ENCODE assay signal across 25 cellular contexts in genomic region chr1:6509603-6510291, GRCh38. TPM values are rescaled to one million over a fixed set of nuclear protein-coding genes. Genes with fewer than 3 reads are reported as not detected.
DNase-seq lines count a peak whose midpoint lies in the region; ATAC-seq, FAIRE-seq and TF ChIP-seq lines count a peak whose summit lies in the region.
"Had no signal": no experiment of that assay in that cellular context is flagged by ENCODE, and none has a peak within 500 bp of the region (broad histone marks: within the 10 kb centered on the region; RNA-seq: fewer than 3 reads in every experiment).

No MANE protein-coding gene starts in this region.

- TF ChIP-seq POLR2A in GM12878 (IDR thresholded peaks at IDR 0.05; ENCODE audit: low read depth, low read length): no peak

- no TSS peak for BruUV-seq in GM12878 (replicated peaks; lab: Mats Ljungman, UMichigan)

- TF ChIP-seq EP300 in GM12878 (IDR thresholded peaks at IDR 0.05; ENCODE audit: borderline replicate concordance in 1 of 2, control insufficient read depth in 1 of 2, low read depth in 2 of 2, low read length in 2 of 2): no peak

- ATAC-seq in GM12878: peak; percentile 20; the same call in 2 of the 3 replicates
- ATAC-seq: effector memory CD8-positive, alpha-beta T cell had no signal

- DNase-seq in NCI-H1092 treated with DMSO at 0.1 percent for 48 hours (lab: John Stamatoyannopoulos, UW) (peak; percentile 50), NCI-H1092 (lab: John Stamatoyannopoulos, UW) (no peak), GM12878 (ENCODE audit: low read depth, low spot score) (no peak), kidney (peak; percentile 62), NCI-H82 treated with DMSO at 0.1 percent for 48 hours (lab: John Stamatoyannopoulos, UW; ENCODE audit: unreplicated experiment) (no peak), NCI-H82 (lab: John Stamatoyannopoulos, UW) (no peak), HCEC 1CT (no peak)
- DNase-seq: activated CD4-positive, alpha-beta memory T cell treated with anti-CD3 and anti-CD28 coated beads, Interleukin-2, amount 10 ng/mL, durations not matched to agents 7 days and 5 days; activated naive CD4-positive, alpha-beta T cell; activated T-cell treated with anti-CD3 and anti-CD28 coated beads, Interleukin-2, amount 50 U/mL, for 1 hour; aorta; effector memory CD8-positive, alpha-beta T cell; Karpas-422; NCI-H1436; NCI-H2171; NCI-H69; stomach; T-helper 2 cell had no signal

- no peaks in the 10 kb centered on the region; a peak in 1 of 4 replicates for H3K27me3 ChIP-seq in GM12878 (replicated peaks in 1 of 2; ENCODE audit: control insufficient read depth in 2 of 2, insufficient read depth in 2 of 2, low read length in 1 of 2)
- H3K27me3 ChIP-seq in subcutaneous abdominal adipose tissue (ENCODE audit: control insufficient read depth in 5 of 5, insufficient read depth in 4 of 5, low read length in 5 of 5): no peaks in the 10 kb centered on the region
- H3K27me3 ChIP-seq: pancreas had no signal

- RAD21 ChIA-PET in GM12878 (lab: Charles Lee; ENCODE audit: unreplicated experiment): no interaction called here

- TF ChIP-seq RAD21 in GM12878 (IDR thresholded peaks at IDR 0.05; ENCODE audit: insufficient read depth, low read depth, low read length): no peak

- H3K9ac ChIP-seq in GM12878 (ENCODE audit: control insufficient read depth, insufficient read depth, low read length): no peak overlapping the region
- H3K9ac ChIP-seq in kidney (ENCODE audit: low read length in 2 of 2): no peak overlapping the region
- no peak overlapping the region for H3K9ac ChIP-seq in subcutaneous abdominal adipose tissue (ENCODE audit: low read length in 5 of 5)

- in situ Hi-C loops in GM12878 (cut with MboI): no loop called here

- no peak overlapping the region for H2AFZ ChIP-seq in GM12878 (ENCODE audit: control insufficient read depth, low read depth, low read length)

- H3K9me3 ChIP-seq in GM12878 (replicated peaks; ENCODE audit: control insufficient read depth, insufficient read depth, low read length) (no peaks in the 10 kb centered on the region), kidney (ENCODE audit: control insufficient read depth in 1 of 2, low read length in 2 of 2) (no peaks in the 10 kb centered on the region), subcutaneous abdominal adipose tissue (ENCODE audit: control insufficient read depth in 5 of 5, low read length in 5 of 5) (no peaks in the 10 kb centered on the region)
- H3K9me3 ChIP-seq: pancreas, stomach had no signal

- no peak for TF ChIP-seq CTCF in GM12878 (IDR thresholded peaks at IDR 0.05 in 2 of 3, conservative IDR thresholded peaks at IDR 0.05 in 1 of 3; ENCODE audit: control insufficient read depth in 2 of 3, extremely low read depth in 1 of 3, insufficient read depth in 1 of 3, low read depth in 3 of 3, low read length in 3 of 3)
- TF ChIP-seq CTCF in kidney (IDR thresholded peaks at IDR 0.05; ENCODE audit: borderline replicate concordance, extremely low read depth, insufficient read depth): no peak

- H3K36me3 ChIP-seq in GM12878 (ENCODE audit: control insufficient read depth in 2 of 2, insufficient read depth in 2 of 2, low read length in 1 of 2): no peaks in the 10 kb centered on the region
- H3K36me3 ChIP-seq in kidney (ENCODE audit: control insufficient read depth in 1 of 2, insufficient read depth in 2 of 2, low read length in 2 of 2): no peaks in the 10 kb centered on the region
- H3K36me3 ChIP-seq in subcutaneous abdominal adipose tissue (ENCODE audit: control insufficient read depth in 5 of 5, insufficient read depth in 5 of 5, low read length in 5 of 5): no peaks in the 10 kb centered on the region
- H3K36me3 ChIP-seq: pancreas, stomach had no signal

- H3K27ac ChIP-seq in GM12878 (ENCODE audit: control insufficient read depth, insufficient read depth) (no peak overlapping the region), kidney (ENCODE audit: low read depth in 2 of 2, low read length in 2 of 2) (no peak overlapping the region), subcutaneous abdominal adipose tissue (ENCODE audit: low read depth, low read length) (peak overlapping the region; percentile 6)
- H3K27ac ChIP-seq: C4-2B, pancreas, stomach had no signal

- CTCF ChIA-PET in GM12878 (lab: Yijun Ruan, JAX): interaction anchor here (1.2 kb wide), 1 partner anchor 210 kb away, joined by 3 read pairs; no protein-coding TSS in a partner anchor

- FAIRE-seq in GM12878 (lab: Jason Lieb, UNC) (no peak), kidney (lab: Jason Lieb, UNC) (no peak)
- FAIRE-seq: pancreas had no signal

- no peaks in the 10 kb centered on the region; the same call in 1 of the 2 replicates for H4K20me1 ChIP-seq in GM12878 (ENCODE audit: control insufficient read depth, insufficient read depth)

- intact Hi-C loops in GM12878 (cut with micrococcal nuclease; ENCODE audit: unreplicated experiment) (no loop called here), kidney (cut with DNase I) (no loop called here)

- H3K4me2 ChIP-seq in GM12878 (ENCODE audit: control insufficient read depth, insufficient read depth): no peak overlapping the region

- 36% methylated on average over 17 of the region's 17 CpGs for WGBS in GM12878 (ENCODE audit: insufficient coverage, insufficient replicate concordance, low lambda C conversion rate, missing lambda C conversion rate)

- POLR2A ChIA-PET in GM12878 (lab: Charles Lee): no interaction called here

- H3K4me1 ChIP-seq in GM12878 (ENCODE audit: control insufficient read depth, insufficient read depth, low read length) (no peaks in the 10 kb centered on the region), kidney (ENCODE audit: control insufficient read depth in 1 of 2, insufficient read depth in 1 of 2, low read depth in 1 of 2, low read length in 2 of 2) (no peaks in the 10 kb centered on the region), subcutaneous abdominal adipose tissue (ENCODE audit: control insufficient read depth in 5 of 5, insufficient read depth in 5 of 5, low read length in 5 of 5) (peaks cover 2 to 92% (median 59%) of the 10 kb centered on the region in 5 donors)
- H3K4me1 ChIP-seq: pancreas, stomach had no signal

- H3K4me3 ChIP-seq in GM12878: no peak overlapping the region
- no peak overlapping the region for H3K4me3 ChIP-seq in kidney (ENCODE audit: low read length in 2 of 2)
- no peak overlapping the region for H3K4me3 ChIP-seq in subcutaneous abdominal adipose tissue (ENCODE audit: low read depth in 1 of 5, low read length in 5 of 5)
- H3K4me3 ChIP-seq: lung, pancreas, stomach had no signal

- SMC1A ChIA-PET in GM12878 (lab: Charles Lee; ENCODE audit: uncharacterized antibody, unreplicated experiment): no interaction called here

- H3K79me2 ChIP-seq in GM12878 (ENCODE audit: control insufficient read depth, insufficient read depth, low read length): no peaks in the 10 kb centered on the region

RNA-seq across cellular contexts. Expression of gene PLEKHG5, which starts 18.3 kb away (rescaled TPM):
- 2.0 and 2.4 TPM in 2 replicates for total RNA-seq in GM12878 (2013; cell fraction: nucleolus; rRNA removed)
- total RNA-seq in GM12878 (2014; rRNA removed) (0.33 and 0.51 TPM in 2 replicates), GM12878 (2014; rRNA removed; fragmentation: Illumina TruSeq; extraction: Trizol) (0.18 TPM in 2 replicates), GM12878 (2021) (0.69 and 1.1 TPM in 2 replicates), kidney (14.0 TPM)
- polyA plus RNA-seq in GM12878 (2011; ENCODE audit: low read depth): 0.13 TPM
- polyA plus RNA-seq in GM12878 (2011; rRNA removed) (0.19 and 0.48 TPM in 2 replicates), GM12878 (2014; fragmentation: Illumina TruSeq; extraction: Trizol) (0.13 TPM in 1 of 2 replicates, not detected in the other), GM12878 (2014; fragmentation: Nextera tagmentation; extraction: Ambion mirVana) (under 1 TPM in 1 of 2 experiments, not detected in 1; 0.04 TPM), GM12878 (2014; rRNA removed) (0.69 and 0.79 TPM in 2 replicates), GM12878 (2016; fragmentation: Nextera tagmentation; extraction: Ambion mirVana) (under 1 TPM; 0.12 to 0.13 TPM), kidney (ENCODE audit: insufficient read depth, low read depth, low replicate concordance) (4.4 TPM)
- 0.49 and 0.82 TPM in 2 replicates for polyA plus RNA-seq in GM12878 (2011; cell fraction: cytosol; rRNA removed)
- polyA plus RNA-seq in GM12878 (2011; cell fraction: nucleus; rRNA removed): 3.7 and 5.2 TPM in 2 replicates
- polyA plus RNA-seq in GM12878 (2012): 0.29 and 0.49 TPM in 2 replicates
- 0.46 and 0.59 TPM in 2 replicates for polyA minus RNA-seq in GM12878 (2011; rRNA and poly(A)+ RNA removed)
- polyA minus RNA-seq in GM12878 (2011; cell fraction: cytosol; rRNA and poly(A)+ RNA removed): 0.52 and 0.53 TPM in 2 replicates
- 0.73 and 1.2 TPM in 2 replicates for polyA minus RNA-seq in GM12878 (2011; cell fraction: nucleus; rRNA and poly(A)+ RNA removed)

RNA-seq across cellular contexts. Expression of gene TNFRSF25, which starts 43.8 kb away (rescaled TPM):
- total RNA-seq in GM12878 (2013; cell fraction: nucleolus; rRNA removed): 12.4 and 16.1 TPM in 2 replicates
- total RNA-seq in GM12878 (2014; rRNA removed) (0.16 TPM in 1 of 2 replicates, not detected in the other), GM12878 (2014; rRNA removed; fragmentation: Illumina TruSeq; extraction: Trizol) (not detected in 2 replicates), GM12878 (2021) (0.46 and 0.58 TPM in 2 replicates), kidney (13.8 TPM)
- polyA plus RNA-seq in GM12878 (2011; ENCODE audit: low read depth): not detected
- polyA plus RNA-seq in GM12878 (2011; rRNA removed) (5.0 and 8.6 TPM in 2 replicates), GM12878 (2014; fragmentation: Illumina TruSeq; extraction: Trizol) (not detected in 2 replicates), GM12878 (2014; fragmentation: Nextera tagmentation; extraction: Ambion mirVana) (not detected), GM12878 (2014; rRNA removed) (0.30 and 1.00 TPM in 2 replicates), GM12878 (2016; fragmentation: Nextera tagmentation; extraction: Ambion mirVana) (under 1 TPM; 0.23 to 0.29 TPM), kidney (ENCODE audit: insufficient read depth, low read depth, low replicate concordance) (7.6 TPM)
- 10.1 and 17.7 TPM in 2 replicates for polyA plus RNA-seq in GM12878 (2011; cell fraction: cytosol; rRNA removed)
- 65.4 and 67.1 TPM in 2 replicates for polyA plus RNA-seq in GM12878 (2011; cell fraction: nucleus; rRNA removed)
- 0.11 and 0.36 TPM in 2 replicates for polyA plus RNA-seq in GM12878 (2012)
- 2.9 and 6.4 TPM in 2 replicates for polyA minus RNA-seq in GM12878 (2011; rRNA and poly(A)+ RNA removed)
- 2.3 and 3.7 TPM in 2 replicates for polyA minus RNA-seq in GM12878 (2011; cell fraction: cytosol; rRNA and poly(A)+ RNA removed)
- polyA minus RNA-seq in GM12878 (2011; cell fraction: nucleus; rRNA and poly(A)+ RNA removed): 3.4 and 5.3 TPM in 2 replicates

RNA-seq across cellular contexts. Expression of gene NOL9, which starts 44.6 kb away (rescaled TPM):
- 125 and 145 TPM in 2 replicates for total RNA-seq in GM12878 (2013; cell fraction: nucleolus; rRNA removed)
- 23.0 and 24.9 TPM in 2 replicates for total RNA-seq in GM12878 (2014; rRNA removed)
- total RNA-seq in GM12878 (2014; rRNA removed; fragmentation: Illumina TruSeq; extraction: Trizol): 23.5 and 23.6 TPM in 2 replicates
- 28.7 and 35.9 TPM in 2 replicates for total RNA-seq in GM12878 (2021)
- polyA plus RNA-seq in GM12878 (2011; ENCODE audit: low read depth): 5.3 TPM
- 29.7 and 30.9 TPM in 2 replicates for polyA plus RNA-seq in GM12878 (2011; rRNA removed)
- polyA plus RNA-seq in GM12878 (2011; cell fraction: cytosol; rRNA removed): 14.0 and 16.3 TPM in 2 replicates
- polyA plus RNA-seq in GM12878 (2011; cell fraction: nucleus; rRNA removed): 24.0 and 27.3 TPM in 2 replicates
- 5.8 and 10.7 TPM in 2 replicates for polyA plus RNA-seq in GM12878 (2012)
- 10.9 and 14.0 TPM in 2 replicates for polyA plus RNA-seq in GM12878 (2014; fragmentation: Illumina TruSeq; extraction: Trizol)
- 1 to 10 TPM; 3.9 to 4.3 TPM for polyA plus RNA-seq in GM12878 (2014; fragmentation: Nextera tagmentation; extraction: Ambion mirVana)
- polyA plus RNA-seq in GM12878 (2014; rRNA removed): 17.5 and 23.8 TPM in 2 replicates
- 10 to 100 TPM; 22.9 to 24.6 TPM for polyA plus RNA-seq in GM12878 (2016; fragmentation: Nextera tagmentation; extraction: Ambion mirVana)
- polyA minus RNA-seq in GM12878 (2011; rRNA and poly(A)+ RNA removed): 29.7 and 38.8 TPM in 2 replicates
- polyA minus RNA-seq in GM12878 (2011; cell fraction: cytosol; rRNA and poly(A)+ RNA removed): 12.1 and 15.4 TPM in 2 replicates
- polyA minus RNA-seq in GM12878 (2011; cell fraction: nucleus; rRNA and poly(A)+ RNA removed): 19.2 and 33.0 TPM in 2 replicates
- 28.7 TPM for total RNA-seq in kidney
- 4.3 TPM for polyA plus RNA-seq in kidney (ENCODE audit: insufficient read depth, low read depth, low replicate concordance)

RNA-seq across cellular contexts. Expression of gene TAS1R1, which starts 45.4 kb away (rescaled TPM):
- total RNA-seq in GM12878 (2013; cell fraction: nucleolus; rRNA removed): not detected in 2 replicates
- total RNA-seq in GM12878 (2014; rRNA removed): not detected in 2 replicates
- not detected in 2 replicates for total RNA-seq in GM12878 (2014; rRNA removed; fragmentation: Illumina TruSeq; extraction: Trizol)
- total RNA-seq in GM12878 (2021): 0.11 TPM in 1 of 2 replicates, not detected in the other
- polyA plus RNA-seq in GM12878 (2011; ENCODE audit: low read depth): not detected
- not detected in 2 replicates for polyA plus RNA-seq in GM12878 (2011; rRNA removed)
- 0.03 TPM in 1 of 2 replicates, not detected in the other for polyA plus RNA-seq in GM12878 (2011; cell fraction: cytosol; rRNA removed)
- 0.04 TPM in 1 of 2 replicates, not detected in the other for polyA plus RNA-seq in GM12878 (2011; cell fraction: nucleus; rRNA removed)
- polyA plus RNA-seq in GM12878 (2012): 0.14 and 0.38 TPM in 2 replicates
- 0.03 TPM in 1 of 2 replicates, not detected in the other for polyA plus RNA-seq in GM12878 (2014; fragmentation: Illumina TruSeq; extraction: Trizol)
- polyA plus RNA-seq in GM12878 (2014; fragmentation: Nextera tagmentation; extraction: Ambion mirVana): under 1 TPM in 1 of 2 experiments, not detected in 1; 0.04 TPM
- 0.06 and 0.10 TPM in 2 replicates for polyA plus RNA-seq in GM12878 (2014; rRNA removed)
- not detected for polyA plus RNA-seq in GM12878 (2016; fragmentation: Nextera tagmentation; extraction: Ambion mirVana)
- polyA minus RNA-seq in GM12878 (2011; rRNA and poly(A)+ RNA removed): not detected in 2 replicates
- polyA minus RNA-seq in GM12878 (2011; cell fraction: cytosol; rRNA and poly(A)+ RNA removed): not detected in 2 replicates
- not detected in 2 replicates for polyA minus RNA-seq in GM12878 (2011; cell fraction: nucleus; rRNA and poly(A)+ RNA removed)
- total RNA-seq in kidney: not detected
- not detected for polyA plus RNA-seq in kidney (ENCODE audit: insufficient read depth, low read depth, low replicate concordance)
- total RNA-seq: A172, aorta, chondrocyte, pancreas, stomach, urinary bladder had no signal
- polyA plus RNA-seq: pancreas had no signal

Comparison
In these comparisons a context has a peak if more than half of its experiments do, and no peak if none do; other contexts are left out.
1. DNase-seq: peak in NCI-H1092 treated with DMSO at 0.1 percent for 48 hours (single experiment) and kidney (single experiment); none in NCI-H1092 (single experiment), GM12878 (single experiment), NCI-H82 treated with DMSO at 0.1 percent for 48 hours (single experiment), NCI-H82 (single experiment) and HCEC 1CT (single experiment).